In the genomic region with DNA sequence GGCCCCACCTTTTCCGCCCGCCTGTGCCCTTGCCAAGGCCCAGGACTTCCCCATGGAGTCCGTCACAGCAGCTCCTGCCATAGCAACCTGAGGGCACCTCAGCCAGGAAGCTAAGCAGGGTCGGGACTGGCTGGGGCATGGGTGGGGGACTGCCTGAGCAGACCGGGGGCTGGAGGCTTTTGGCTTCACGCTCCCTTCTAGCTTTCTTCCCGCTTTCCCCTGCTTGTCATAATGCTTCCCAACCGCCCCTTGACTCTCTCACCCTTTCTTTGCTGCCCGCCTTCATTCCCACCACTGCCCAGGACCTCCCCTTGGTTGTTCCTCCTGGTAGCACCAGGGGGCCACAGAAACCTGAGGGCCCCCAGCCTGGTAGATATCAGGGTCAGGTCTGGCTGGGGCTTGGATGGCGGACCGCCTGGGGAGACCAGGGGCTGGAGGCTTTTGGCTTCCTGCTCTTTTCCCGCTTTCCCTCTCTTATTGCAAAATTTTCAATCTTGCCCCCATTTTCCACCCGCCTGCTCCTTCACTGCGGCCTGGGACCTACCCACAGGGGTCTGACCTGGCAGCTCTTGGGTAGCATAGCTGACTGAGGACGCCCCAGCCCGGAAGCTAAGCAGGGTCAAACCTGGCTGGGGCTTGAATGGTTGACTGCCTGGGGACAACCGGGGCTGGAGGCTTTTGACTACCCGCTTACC, we compare ENCODE assay signal across 18 cellular contexts.
DNase-seq lines count a peak whose midpoint lies in the region; ATAC-seq, FAIRE-seq and TF ChIP-seq lines count a peak whose summit lies in the region.
"Had no signal": no experiment of that assay in that cellular context is flagged by ENCODE, and none has a peak within 500 bp of the region (broad histone marks: within the 10 kb centered on the region; RNA-seq: fewer than 3 reads in every experiment).

No MANE protein-coding gene starts in this region.

- no peaks in the 10 kb centered on the region for H4K20me1 ChIP-seq in osteoblast (ENCODE audit: insufficient read depth, low read length)
- H4K20me1 ChIP-seq: BLaER1 had no signal

- no peak for ATAC-seq in HG02571 (IDR thresholded peaks at IDR 0.05; ENCODE audit: unreplicated experiment)
- no peak for ATAC-seq in GM18520 (IDR thresholded peaks at IDR 0.05; ENCODE audit: unreplicated experiment)
- ATAC-seq: CD8-positive, alpha-beta T cell had no signal

- H2AFZ ChIP-seq in osteoblast (ENCODE audit: low read length): no peak overlapping the region

- no peak overlapping the region for H3K4me3 ChIP-seq in H7 (ENCODE audit: insufficient read depth, low read depth, low read length)
- H3K4me3 ChIP-seq in esophagus muscularis mucosa: no peak overlapping the region
- H3K4me3 ChIP-seq in osteoblast (ENCODE audit: insufficient read depth, low read length): no peak overlapping the region
- H3K4me3 ChIP-seq: BLaER1 had no signal

- intact Hi-C loops in esophagus muscularis mucosa (cut with DNase I): loop anchor here (10.0 kb wide), 1 partner anchor 72 kb away; no protein-coding TSS in a partner anchor

- WGBS in esophagus muscularis mucosa: 92% methylated on average over 16 of the region's 18 CpGs

- no peak for TF ChIP-seq CTCF in esophagus muscularis mucosa (IDR thresholded peaks at IDR 0.05)
- TF ChIP-seq CTCF in osteoblast (IDR thresholded peaks at IDR 0.05; ENCODE audit: extremely low read depth, low read depth, low read length): no peak

- H3K36me3 ChIP-seq in H7 (replicated peaks; ENCODE audit: control insufficient read depth, insufficient read depth, low read length) (no peaks in the 10 kb centered on the region), esophagus muscularis mucosa (no peaks in the 10 kb centered on the region), osteoblast (ENCODE audit: insufficient read depth, low read length) (no peaks in the 10 kb centered on the region)
- H3K36me3 ChIP-seq: BLaER1 had no signal

- H3K27ac ChIP-seq in esophagus muscularis mucosa (replicated peaks in 1 of 4) (no peak overlapping the region), osteoblast (ENCODE audit: low read depth, low read length) (no peak overlapping the region)
- H3K27ac ChIP-seq: BLaER1, C4-2B had no signal

- no peaks in the 10 kb centered on the region for H3K79me2 ChIP-seq in osteoblast (ENCODE audit: insufficient read depth, low read length)

- DNase-seq in GM12892 (ENCODE audit: insufficient read length) (peak; percentile 3), H7 (peak; percentile 10), esophagus muscularis mucosa (ENCODE audit: extremely low spot score) (peak; percentile 60), osteoblast (ENCODE audit: insufficient read length, low spot score, missing footprints) (peak; percentile 79), Ammon's horn (ENCODE audit: low spot score) (no peak)
- DNase-seq: Caco-2; CD4-positive, CD25-positive, alpha-beta regulatory T cell; DMS153; DND-41; GOT3; HCEC 1CT had no signal

- no peak overlapping the region for H3K4me2 ChIP-seq in osteoblast (ENCODE audit: insufficient read depth, low read length)
- H3K4me2 ChIP-seq: BLaER1 had no signal

- TF ChIP-seq EP300 in esophagus muscularis mucosa (IDR thresholded peaks at IDR 0.05): no peak

- TF ChIP-seq POLR2A in GM12892 (IDR thresholded peaks at IDR 0.05; ENCODE audit: low read depth, low read length) (no peak), esophagus muscularis mucosa (IDR thresholded peaks at IDR 0.05; ENCODE audit: low read depth) (no peak)

- H3K27me3 ChIP-seq in H7 (ENCODE audit: control insufficient read depth, insufficient read depth, low read length) (no peaks in the 10 kb centered on the region), esophagus muscularis mucosa (no peaks in the 10 kb centered on the region), osteoblast (ENCODE audit: insufficient read depth, low read length) (no peaks in the 10 kb centered on the region)
- H3K27me3 ChIP-seq: BLaER1 had no signal

- H3K4me1 ChIP-seq in esophagus muscularis mucosa: no peaks in the 10 kb centered on the region
- H3K4me1 ChIP-seq in osteoblast (ENCODE audit: insufficient read depth, low read length): no peaks in the 10 kb centered on the region
- H3K4me1 ChIP-seq: BLaER1, Caco-2 had no signal

- no peak for FAIRE-seq in GM12892 (lab: Jason Lieb, UNC)
- FAIRE-seq: G401.6, H54 had no signal

- H3K9me3 ChIP-seq in esophagus muscularis mucosa (peaks cover 0 to 45% (median 12%) of the 10 kb centered on the region in 4 donors), osteoblast (ENCODE audit: low read depth, low read length) (no peaks in the 10 kb centered on the region)
- H3K9me3 ChIP-seq: Caco-2 had no signal
